2 cellular contexts compared by ENCODE assay signal in the genomic region with DNA sequence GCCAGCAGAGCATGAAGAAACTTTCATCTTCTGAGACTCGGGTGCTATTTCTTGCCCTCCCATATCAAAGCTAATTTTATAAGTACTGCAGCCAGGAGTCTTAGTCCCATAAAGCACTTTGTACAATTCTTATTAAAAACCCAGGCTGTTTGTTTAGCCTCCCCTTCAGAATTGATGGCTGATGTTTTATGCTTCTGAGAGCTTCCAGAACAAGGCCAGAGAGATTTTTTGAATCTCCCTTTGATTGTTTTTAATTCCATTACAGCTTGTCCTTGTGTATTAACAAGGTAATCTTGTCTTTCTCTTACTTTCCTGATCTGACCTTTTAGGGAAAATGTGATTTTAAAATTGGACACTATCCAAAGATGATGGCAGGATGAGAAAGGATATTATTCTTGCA.
TF ChIP-seq lines count a peak whose summit lies in the region.

No MANE protein-coding gene starts in this region.

TF ChIP-seq in SK-N-SH treated with all-trans-retinoic acid at 6 μM for 48 hours, 23 proteins besides CTCF, POLR2A, EP300 and RAD21 (continues in another document):
- no peak for TF ChIP-seq RARB (CRISPR knock-in tag; IDR thresholded peaks at IDR 0.05)
- TF ChIP-seq ZNF70 (CRISPR knock-in tag; IDR thresholded peaks at IDR 0.05): peak; percentile 79
- TF ChIP-seq TOX (CRISPR knock-in tag; IDR thresholded peaks at IDR 0.05; ENCODE audit: borderline replicate concordance): no peak
- no peak for TF ChIP-seq PPARA (CRISPR knock-in tag; IDR thresholded peaks at IDR 0.05; ENCODE audit: borderline replicate concordance)
- TF ChIP-seq ESRRG (CRISPR knock-in tag; IDR thresholded peaks at IDR 0.05): no peak
- TF ChIP-seq, protein P1, sequence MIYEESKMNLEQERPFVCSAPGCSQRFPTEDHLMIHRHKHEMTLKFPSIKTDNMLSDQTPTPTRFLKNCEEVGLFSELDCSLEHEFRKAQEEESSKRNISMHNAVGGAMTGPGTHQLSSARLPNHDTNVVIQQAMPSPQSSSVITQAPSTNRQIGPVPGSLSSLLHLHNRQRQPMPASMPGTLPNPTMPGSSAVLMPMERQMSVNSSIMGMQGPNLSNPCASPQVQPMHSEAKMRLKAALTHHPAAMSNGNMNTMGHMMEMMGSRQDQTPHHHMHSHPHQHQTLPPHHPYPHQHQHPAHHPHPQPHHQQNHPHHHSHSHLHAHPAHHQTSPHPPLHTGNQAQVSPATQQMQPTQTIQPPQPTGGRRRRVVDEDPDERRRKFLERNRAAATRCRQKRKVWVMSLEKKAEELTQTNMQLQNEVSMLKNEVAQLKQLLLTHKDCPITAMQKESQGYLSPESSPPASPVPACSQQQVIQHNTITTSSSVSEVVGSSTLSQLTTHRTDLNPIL (CRISPR knock-in tag; IDR thresholded peaks at IDR 0.05; ENCODE audit: low read depth): no peak
- TF ChIP-seq, protein P2, sequence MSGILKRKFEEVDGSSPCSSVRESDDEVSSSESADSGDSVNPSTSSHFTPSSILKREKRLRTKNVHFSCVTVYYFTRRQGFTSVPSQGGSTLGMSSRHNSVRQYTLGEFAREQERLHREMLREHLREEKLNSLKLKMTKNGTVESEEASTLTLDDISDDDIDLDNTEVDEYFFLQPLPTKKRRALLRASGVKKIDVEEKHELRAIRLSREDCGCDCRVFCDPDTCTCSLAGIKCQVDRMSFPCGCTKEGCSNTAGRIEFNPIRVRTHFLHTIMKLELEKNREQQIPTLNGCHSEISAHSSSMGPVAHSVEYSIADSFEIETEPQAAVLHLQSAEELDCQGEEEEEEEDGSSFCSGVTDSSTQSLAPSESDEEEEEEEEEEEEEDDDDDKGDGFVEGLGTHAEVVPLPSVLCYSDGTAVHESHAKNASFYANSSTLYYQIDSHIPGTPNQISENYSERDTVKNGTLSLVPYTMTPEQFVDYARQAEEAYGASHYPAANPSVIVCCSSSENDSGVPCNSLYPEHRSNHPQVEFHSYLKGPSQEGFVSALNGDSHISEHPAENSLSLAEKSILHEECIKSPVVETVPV (CRISPR knock-in tag; IDR thresholded peaks at IDR 0.05): no peak
- no peak for TF ChIP-seq CSDC2 (CRISPR knock-in tag; IDR thresholded peaks at IDR 0.05)
- TF ChIP-seq ZNF565 (CRISPR knock-in tag; conservative IDR thresholded peaks at IDR 0.05; ENCODE audit: low read depth): no peak
- no peak for TF ChIP-seq GLIS3 (CRISPR knock-in tag; IDR thresholded peaks at IDR 0.05)
- peak; percentile 17; the same call in 1 of the 2 replicates for TF ChIP-seq ZC3H10 (CRISPR knock-in tag; IDR thresholded peaks at IDR 0.05)
- no peak for TF ChIP-seq ARNTL (CRISPR knock-in tag; IDR thresholded peaks at IDR 0.05; ENCODE audit: borderline replicate concordance, low read depth)
- no peak for TF ChIP-seq OSR1 (CRISPR knock-in tag; IDR thresholded peaks at IDR 0.05)
- TF ChIP-seq, protein P3, sequence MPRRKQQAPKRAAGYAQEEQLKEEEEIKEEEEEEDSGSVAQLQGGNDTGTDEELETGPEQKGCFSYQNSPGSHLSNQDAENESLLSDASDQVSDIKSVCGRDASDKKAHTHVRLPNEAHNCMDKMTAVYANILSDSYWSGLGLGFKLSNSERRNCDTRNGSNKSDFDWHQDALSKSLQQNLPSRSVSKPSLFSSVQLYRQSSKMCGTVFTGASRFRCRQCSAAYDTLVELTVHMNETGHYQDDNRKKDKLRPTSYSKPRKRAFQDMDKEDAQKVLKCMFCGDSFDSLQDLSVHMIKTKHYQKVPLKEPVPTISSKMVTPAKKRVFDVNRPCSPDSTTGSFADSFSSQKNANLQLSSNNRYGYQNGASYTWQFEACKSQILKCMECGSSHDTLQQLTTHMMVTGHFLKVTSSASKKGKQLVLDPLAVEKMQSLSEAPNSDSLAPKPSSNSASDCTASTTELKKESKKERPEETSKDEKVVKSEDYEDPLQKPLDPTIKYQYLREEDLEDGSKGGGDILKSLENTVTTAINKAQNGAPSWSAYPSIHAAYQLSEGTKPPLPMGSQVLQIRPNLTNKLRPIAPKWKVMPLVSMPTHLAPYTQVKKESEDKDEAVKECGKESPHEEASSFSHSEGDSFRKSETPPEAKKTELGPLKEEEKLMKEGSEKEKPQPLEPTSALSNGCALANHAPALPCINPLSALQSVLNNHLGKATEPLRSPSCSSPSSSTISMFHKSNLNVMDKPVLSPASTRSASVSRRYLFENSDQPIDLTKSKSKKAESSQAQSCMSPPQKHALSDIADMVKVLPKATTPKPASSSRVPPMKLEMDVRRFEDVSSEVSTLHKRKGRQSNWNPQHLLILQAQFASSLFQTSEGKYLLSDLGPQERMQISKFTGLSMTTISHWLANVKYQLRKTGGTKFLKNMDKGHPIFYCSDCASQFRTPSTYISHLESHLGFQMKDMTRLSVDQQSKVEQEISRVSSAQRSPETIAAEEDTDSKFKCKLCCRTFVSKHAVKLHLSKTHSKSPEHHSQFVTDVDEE (CRISPR knock-in tag; IDR thresholded peaks at IDR 0.05): no peak
- TF ChIP-seq, protein P4, sequence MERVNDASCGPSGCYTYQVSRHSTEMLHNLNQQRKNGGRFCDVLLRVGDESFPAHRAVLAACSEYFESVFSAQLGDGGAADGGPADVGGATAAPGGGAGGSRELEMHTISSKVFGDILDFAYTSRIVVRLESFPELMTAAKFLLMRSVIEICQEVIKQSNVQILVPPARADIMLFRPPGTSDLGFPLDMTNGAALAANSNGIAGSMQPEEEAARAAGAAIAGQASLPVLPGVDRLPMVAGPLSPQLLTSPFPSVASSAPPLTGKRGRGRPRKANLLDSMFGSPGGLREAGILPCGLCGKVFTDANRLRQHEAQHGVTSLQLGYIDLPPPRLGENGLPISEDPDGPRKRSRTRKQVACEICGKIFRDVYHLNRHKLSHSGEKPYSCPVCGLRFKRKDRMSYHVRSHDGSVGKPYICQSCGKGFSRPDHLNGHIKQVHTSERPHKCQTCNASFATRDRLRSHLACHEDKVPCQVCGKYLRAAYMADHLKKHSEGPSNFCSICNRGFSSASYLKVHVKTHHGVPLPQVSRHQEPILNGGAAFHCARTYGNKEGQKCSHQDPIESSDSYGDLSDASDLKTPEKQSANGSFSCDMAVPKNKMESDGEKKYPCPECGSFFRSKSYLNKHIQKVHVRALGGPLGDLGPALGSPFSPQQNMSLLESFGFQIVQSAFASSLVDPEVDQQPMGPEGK (CRISPR knock-in tag; IDR thresholded peaks at IDR 0.05; ENCODE audit: borderline replicate concordance): no peak
- no peak for TF ChIP-seq TCF4 (CRISPR knock-in tag; IDR thresholded peaks at IDR 0.05; ENCODE audit: borderline replicate concordance)
- TF ChIP-seq SNAI2 (CRISPR knock-in tag; IDR thresholded peaks at IDR 0.05): no peak
- TF ChIP-seq, protein P5, sequence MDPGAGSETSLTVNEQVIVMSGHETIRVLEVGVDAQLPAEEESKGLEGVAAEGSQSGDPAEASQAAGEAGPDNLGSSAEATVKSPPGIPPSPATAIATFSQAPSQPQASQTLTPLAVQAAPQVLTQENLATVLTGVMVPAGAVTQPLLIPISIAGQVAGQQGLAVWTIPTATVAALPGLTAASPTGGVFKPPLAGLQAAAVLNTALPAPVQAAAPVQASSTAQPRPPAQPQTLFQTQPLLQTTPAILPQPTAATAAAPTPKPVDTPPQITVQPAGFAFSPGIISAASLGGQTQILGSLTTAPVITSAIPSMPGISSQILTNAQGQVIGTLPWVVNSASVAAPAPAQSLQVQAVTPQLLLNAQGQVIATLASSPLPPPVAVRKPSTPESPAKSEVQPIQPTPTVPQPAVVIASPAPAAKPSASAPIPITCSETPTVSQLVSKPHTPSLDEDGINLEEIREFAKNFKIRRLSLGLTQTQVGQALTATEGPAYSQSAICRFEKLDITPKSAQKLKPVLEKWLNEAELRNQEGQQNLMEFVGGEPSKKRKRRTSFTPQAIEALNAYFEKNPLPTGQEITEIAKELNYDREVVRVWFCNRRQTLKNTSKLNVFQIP (CRISPR knock-in tag; IDR thresholded peaks at IDR 0.05; ENCODE audit: borderline replicate concordance, low read depth): no peak

TF ChIP-seq in SK-N-SH, 30 proteins besides CTCF, POLR2A, EP300 and RAD21:
- TF ChIP-seq TAF1 (IDR thresholded peaks at IDR 0.05; ENCODE audit: borderline replicate concordance, low read depth, low read length) (no peak), NFIC (IDR thresholded peaks at IDR 0.05; ENCODE audit: borderline replicate concordance) (no peak), FOXM1 (IDR thresholded peaks at IDR 0.05; ENCODE audit: low read depth) (no peak)
TF ChIP-seq in SK-N-SH: peak in this region for 0.
